Comparison of ENCODE assay signal across 15 cellular contexts in the genomic region with DNA sequence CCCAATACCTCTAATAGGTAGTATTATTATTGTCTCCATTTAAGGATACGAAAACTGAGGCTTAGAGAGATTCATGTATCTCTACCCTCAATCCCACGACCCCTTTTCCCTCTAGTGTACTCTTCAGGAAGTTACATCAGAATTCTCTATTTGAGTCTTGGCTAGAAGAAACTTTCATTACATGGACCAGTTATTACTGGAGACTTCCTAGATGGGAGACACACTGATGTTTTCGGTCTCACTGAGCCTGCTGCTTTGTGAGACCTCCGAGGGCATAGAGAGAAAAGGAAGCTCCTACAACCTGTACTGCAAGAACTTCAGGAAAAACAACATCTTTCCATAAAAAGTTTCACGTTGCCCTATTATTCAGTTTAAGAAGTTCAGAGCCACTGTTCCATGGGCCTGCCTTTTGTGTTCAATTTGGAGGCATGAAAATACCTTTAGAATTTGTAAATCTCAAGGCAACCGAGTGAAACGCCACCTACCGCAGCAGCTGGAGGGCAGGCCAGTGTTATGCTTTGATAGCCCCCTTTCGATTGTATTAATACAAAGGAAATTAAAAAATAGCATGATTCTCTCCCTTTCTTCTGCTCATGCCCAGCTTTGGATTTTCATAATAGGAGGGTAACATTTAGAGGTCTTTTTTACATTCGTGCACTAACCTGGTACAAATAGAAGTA.
DNase-seq lines count a peak whose midpoint lies in the region; ATAC-seq, FAIRE-seq and TF ChIP-seq lines count a peak whose summit lies in the region.
"Had no signal": no experiment of that assay in that cellular context is flagged by ENCODE, and none has a peak within 500 bp of the region (broad histone marks: within the 10 kb centered on the region; RNA-seq: fewer than 3 reads in every experiment).

No MANE protein-coding gene starts in this region.

- peak overlapping the region; percentile 54; the same call in 2 of the 3 replicates for H3K4me2 ChIP-seq in A549
- no peak overlapping the region for H3K4me2 ChIP-seq in mesenchymal stem cell (ENCODE audit: low read length, poor library complexity, severe bottlenecking)

- H2AK5ac ChIP-seq in mesenchymal stem cell (ENCODE audit: low read length, severe bottlenecking): no peak overlapping the region

- no peak overlapping the region for H2BK120ac ChIP-seq in mesenchymal stem cell (ENCODE audit: low read depth, low read length)

- WGBS in A549 (ENCODE audit: missing lambda C conversion rate): 92% methylated on average over 10 of the region's 10 CpGs
- 76% methylated on average over 8 of the region's 10 CpGs for WGBS in mesenchymal stem cell
- 77 to 85% methylated on average over 10 of the region's 10 CpGs for WGBS in sigmoid colon, 2 donors
- WGBS in ovary, 3 donors: 83 to 84% (median 83%) methylated on average over 10 of the region's 10 CpGs

- no peak overlapping the region for H4K8ac ChIP-seq in mesenchymal stem cell (ENCODE audit: low read length)

- H4K91ac ChIP-seq in mesenchymal stem cell (ENCODE audit: low read length): no peak overlapping the region

- peak overlapping the region; percentile 78 for H3K9ac ChIP-seq in mesenchymal stem cell (ENCODE audit: low read length)

- POLR2A ChIA-PET in A549 (lab: Yijun Ruan, JAX): no interaction called here

- no peak overlapping the region for H3K18ac ChIP-seq in mesenchymal stem cell (ENCODE audit: low read depth in 1 of 2, low read length in 2 of 2)

- H3K4me1 ChIP-seq in A549 (peaks cover 16% of the 10 kb centered on the region; the same call in 2 of the 3 replicates), ascending aorta (peaks cover 3 to 51% of the 10 kb centered on the region in 2 donors), mesenchymal stem cell (ENCODE audit: control insufficient read depth, insufficient read depth, low read depth, low read length) (no peaks in the 10 kb centered on the region), sigmoid colon (peaks cover 0 to 10% (median 7%) of the 10 kb centered on the region in 4 donors), ovary (ENCODE audit: insufficient read depth) (peaks cover 18% of the 10 kb centered on the region)

- H2BK15ac ChIP-seq in mesenchymal stem cell (ENCODE audit: low read depth, poor library complexity, severe bottlenecking): no peak overlapping the region

- TF ChIP-seq POLR2A in A549 (IDR thresholded peaks at IDR 0.05; ENCODE audit: low read length): no peak
- no peak for TF ChIP-seq POLR2A in GM12891 (IDR thresholded peaks at IDR 0.05; ENCODE audit: low read depth, low read length)
- no peak for TF ChIP-seq POLR2A in sigmoid colon (IDR thresholded peaks at IDR 0.05)
- TF ChIP-seq POLR2A in ovary (IDR thresholded peaks at IDR 0.05): no peak

- no peaks in the 10 kb centered on the region for H3K9me3 ChIP-seq in A549
- H3K9me3 ChIP-seq in ascending aorta: no peaks in the 10 kb centered on the region
- H3K9me3 ChIP-seq in mesenchymal stem cell (ENCODE audit: control insufficient read depth, low read length): no peaks in the 10 kb centered on the region
- no peaks in the 10 kb centered on the region for H3K9me3 ChIP-seq in sigmoid colon
- no peaks in the 10 kb centered on the region for H3K9me3 ChIP-seq in ovary

- TF ChIP-seq RAD21 in A549 (conservative IDR thresholded peaks at IDR 0.05 in 1 of 2, IDR thresholded peaks at IDR 0.05 in 1 of 2): no peak

- no peak overlapping the region for H3K4ac ChIP-seq in mesenchymal stem cell (ENCODE audit: low read depth in 1 of 2, low read length in 2 of 2)

- intact Hi-C loops in ascending aorta (cut with DNase I) (loop anchor here (2.0 to 10.0 kb wide), 4 partner anchors 74 to 226 kb away; no protein-coding TSS in a partner anchor), sigmoid colon (cut with DNase I) (no loop called here), ovary (cut with DNase I) (no loop called here)

- no peak for DNase-seq in A549 (ENCODE audit: low read depth in 1 of 2, low spot score in 1 of 2)
- no peak for DNase-seq in GM12891 (ENCODE audit: insufficient read length, low spot score)
- DNase-seq in ascending aorta (ENCODE audit: low spot score in 2 of 2): no peak
- DNase-seq in mesenchymal stem cell: no peak
- no peak for DNase-seq in sigmoid colon
- no peak for DNase-seq in ovary
- DNase-seq: activated CD8-positive, alpha-beta memory T cell treated with anti-CD3 and anti-CD28 coated beads, Interleukin-2, amount 50 U/mL, for 4 hours; NCI-H345; OCI-M1; SW 1271 had no signal

- CTCF ChIA-PET in A549 (lab: Yijun Ruan, JAX): interaction anchor here (1.2 kb wide), 1 partner anchor 181 kb away, joined by 6 read pairs; no protein-coding TSS in a partner anchor

- no peak for TF ChIP-seq CTCF in A549 (IDR thresholded peaks at IDR 0.05)
- no peak for TF ChIP-seq CTCF in ascending aorta (IDR thresholded peaks at IDR 0.05)
- no peak for TF ChIP-seq CTCF in sigmoid colon (IDR thresholded peaks at IDR 0.05)
- TF ChIP-seq CTCF in ovary (IDR thresholded peaks at IDR 0.05): no peak

- H3K36me3 ChIP-seq in ascending aorta: no peaks in the 10 kb centered on the region
- H3K36me3 ChIP-seq in mesenchymal stem cell (ENCODE audit: control insufficient read depth in 1 of 2, insufficient read depth in 2 of 2, low read depth in 1 of 2, low read length in 2 of 2): no peaks in the 10 kb centered on the region
- no peaks in the 10 kb centered on the region for H3K36me3 ChIP-seq in sigmoid colon
- no peaks in the 10 kb centered on the region for H3K36me3 ChIP-seq in ovary

- H2AFZ ChIP-seq in mesenchymal stem cell (ENCODE audit: low read depth, low read length): no peak overlapping the region

- no peaks in the 10 kb centered on the region for H3K27me3 ChIP-seq in ascending aorta
- H3K27me3 ChIP-seq in mesenchymal stem cell (ENCODE audit: control insufficient read depth in 1 of 2, insufficient read depth in 1 of 2, low read length in 2 of 2): no peaks in the 10 kb centered on the region
- no peaks in the 10 kb centered on the region for H3K27me3 ChIP-seq in sigmoid colon
- no peaks in the 10 kb centered on the region for H3K27me3 ChIP-seq in ovary

- no peak overlapping the region for H3K14ac ChIP-seq in mesenchymal stem cell (ENCODE audit: low read length in 2 of 2)

- H3K79me1 ChIP-seq in mesenchymal stem cell (replicated peaks; ENCODE audit: low read length, poor library complexity, severe bottlenecking): no peaks in the 10 kb centered on the region

- ATAC-seq in A549 (peak in 1 of 2 experiments; percentile 43; a peak in 2 of 6 replicates), GM21360 (IDR thresholded peaks at IDR 0.05; ENCODE audit: unreplicated experiment) (no peak), HG03432 (IDR thresholded peaks at IDR 0.05; ENCODE audit: unreplicated experiment) (no peak)
- ATAC-seq: HepG2, WTC11 had no signal

- H2BK5ac ChIP-seq in mesenchymal stem cell (ENCODE audit: low read depth, low read length, poor library complexity, severe bottlenecking): no peak overlapping the region

- no peak overlapping the region for H3K4me3 ChIP-seq in A549
- peak overlapping the region in 1 of 2 donors; percentile 27 for H3K4me3 ChIP-seq in ascending aorta
- H3K4me3 ChIP-seq in mesenchymal stem cell (ENCODE audit: insufficient read depth in 1 of 2, low read depth in 1 of 2, low read length in 2 of 2): no peak overlapping the region
- H3K4me3 ChIP-seq in sigmoid colon: no peak overlapping the region
- no peak overlapping the region for H3K4me3 ChIP-seq in ovary

- TF ChIP-seq EP300 in A549 (IDR thresholded peaks at IDR 0.05) (no peak), sigmoid colon (IDR thresholded peaks at IDR 0.05) (no peak), ovary (IDR thresholded peaks at IDR 0.05) (no peak)

- no peak overlapping the region for H2BK12ac ChIP-seq in mesenchymal stem cell (ENCODE audit: low read length in 2 of 2)

- H3K23ac ChIP-seq in mesenchymal stem cell (ENCODE audit: low read length in 2 of 2): no peak overlapping the region

- no peak overlapping the region for H3K27ac ChIP-seq in A549
- peak overlapping the region; percentile 55 to 71 for H3K27ac ChIP-seq in ascending aorta
- no peak overlapping the region for H3K27ac ChIP-seq in mesenchymal stem cell (ENCODE audit: low read length, poor library complexity, severe bottlenecking)
- peak overlapping the region in 2 of 4 donors; percentile 28 to 35 for H3K27ac ChIP-seq in sigmoid colon
- H3K27ac ChIP-seq in ovary: peak overlapping the region in 1 of 2 donors; percentile 35

- FAIRE-seq in A549 (lab: Jason Lieb, UNC) (no peak), GM12891 (lab: Jason Lieb, UNC) (peak; percentile 50)
- FAIRE-seq: colon, HepG2 had no signal

TF ChIP-seq in A549, 52 proteins besides CTCF, POLR2A, EP300 and RAD21 (continues in another document):
- no peak for TF ChIP-seq HOXB5 (CRISPR knock-in tag; IDR thresholded peaks at IDR 0.05)
- no peak for TF ChIP-seq KDM5A (IDR thresholded peaks at IDR 0.05)
- TF ChIP-seq SMC3 (IDR thresholded peaks at IDR 0.05): no peak
- TF ChIP-seq GATA3 (IDR thresholded peaks at IDR 0.05; ENCODE audit: borderline replicate concordance): no peak
- TF ChIP-seq JUNB (IDR thresholded peaks at IDR 0.05): no peak
- TF ChIP-seq, protein P1, sequence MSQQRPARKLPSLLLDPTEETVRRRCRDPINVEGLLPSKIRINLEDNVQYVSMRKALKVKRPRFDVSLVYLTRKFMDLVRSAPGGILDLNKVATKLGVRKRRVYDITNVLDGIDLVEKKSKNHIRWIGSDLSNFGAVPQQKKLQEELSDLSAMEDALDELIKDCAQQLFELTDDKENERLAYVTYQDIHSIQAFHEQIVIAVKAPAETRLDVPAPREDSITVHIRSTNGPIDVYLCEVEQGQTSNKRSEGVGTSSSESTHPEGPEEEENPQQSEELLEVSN (IDR thresholded peaks at IDR 0.05; ENCODE audit: borderline replicate concordance, low read depth): no peak
- TF ChIP-seq TFCP2L1 (CRISPR knock-in tag; IDR thresholded peaks at IDR 0.05): no peak
- TF ChIP-seq EHMT2 (IDR thresholded peaks at IDR 0.05; ENCODE audit: low read depth): no peak
- no peak for TF ChIP-seq ZNF302 (CRISPR knock-in tag; IDR thresholded peaks at IDR 0.05)

TF ChIP-seq in GM12891, 5 proteins besides CTCF, POLR2A, EP300 and RAD21:
- TF ChIP-seq PAX5 (IDR thresholded peaks at IDR 0.05; ENCODE audit: insufficient read depth, low read length, severe bottlenecking) (no peak), TAF1 (IDR thresholded peaks at IDR 0.05; ENCODE audit: low read depth, low read length) (no peak), POU2F2 (IDR thresholded peaks at IDR 0.05; ENCODE audit: low read depth, low read length) (no peak), POLR2AphosphoS5 (IDR thresholded peaks at IDR 0.05; ENCODE audit: low read depth, low read length) (no peak), SPI1 (IDR thresholded peaks at IDR 0.05; ENCODE audit: low read depth, low read length) (no peak)

Comparison
In these comparisons a context has a peak if more than half of its experiments do, and no peak if none do; other contexts are left out.
1. H3K27ac ChIP-seq: peak in ascending aorta (2 of 2); none in A549 (0 of 2) and mesenchymal stem cell (single experiment).